Comparison of ENCODE assay signal across 22 cellular contexts in genomic region chr3:49889296-49889695, GRCh38. TPM values are rescaled to one million over a fixed set of nuclear protein-coding genes. Genes with fewer than 3 reads are reported as not detected.
"Had no signal": no experiment of that assay in that cellular context is flagged by ENCODE, and none has a peak within 500 bp of the region (broad histone marks: within the 10 kb centered on the region; RNA-seq: fewer than 3 reads in every experiment).

No MANE protein-coding gene starts in this region.

- H3K27me3 ChIP-seq: SJSA1 had no signal

- H3K27me3 Mint-ChIP-seq: IgD-negative memory B cell had no signal

- H3K4me1 ChIP-seq: SJSA1 had no signal

- H3K9me3 Mint-ChIP-seq: IgD-negative memory B cell had no signal

- H3K4me2 ChIP-seq: KMS-11 had no signal

- H3K27ac ChIP-seq: HL-60, KMS-11, SJSA1, SK-N-MC had no signal

- H3K36me3 ChIP-seq: SJSA1 had no signal

- H3K36me3 Mint-ChIP-seq: IgD-negative memory B cell had no signal

- H3K4me3 Mint-ChIP-seq: IgD-negative memory B cell had no signal

- H3K4me3 ChIP-seq: K562, SJSA1, SK-N-MC had no signal

- H3K9me3 ChIP-seq: SJSA1 had no signal

- H3K9ac ChIP-seq: KMS-11 had no signal

- DNase-seq: Kasumi-1, MM.1S, NCI-H1105, NCI-H1417, NCI-H1436 treated with DMSO at 0.1 percent for 48 hours, NCI-H1694, NCI-H187 treated with DMSO at 0.1 percent for 48 hours, NCI-H2029 treated with DMSO at 0.1 percent for 48 hours, NCI-H226, NCI-H446, NCI-H510A, NCI-H524 treated with DMSO at 0.1 percent for 48 hours, NCI-H69, NCI-H774, RPMI8226, SHP77 had no signal

RNA-seq across cellular contexts. Expression of gene MST1R, which starts 14.4 kb away (rescaled TPM):
- total RNA-seq: SJSA1 had no signal

RNA-seq across cellular contexts. Expression of gene CAMKV, which starts 19.6 kb away (rescaled TPM):
- total RNA-seq: SJSA1 had no signal
